Comparison of ENCODE assay signal across 13 cellular contexts in genomic region chr11:115241899-115242298, GRCh38.
"Had no signal": no experiment of that assay in that cellular context is flagged by ENCODE, and none has a peak within 500 bp of the region (broad histone marks: within the 10 kb centered on the region; RNA-seq: fewer than 3 reads in every experiment).

No MANE protein-coding gene starts in this region.

- H3K9me3 Mint-ChIP-seq: neural crest cell had no signal

- ATAC-seq: activated CD4-positive, CD25-positive, alpha-beta regulatory T cell treated with anti-CD3 and anti-CD28 coated beads, Interleukin-2, amount 50 U/mL, for 24 hours had no signal

- DNase-seq: activated gamma-delta T cell; activated T-cell treated with anti-CD3 and anti-CD28 coated beads, Interleukin-2, amount 50 U/mL, for 1 hour; aorta; hypothalamus; kidney glomerular epithelial cell; ovary; sigmoid colon; stimulated activated CD4-positive, alpha-beta T cell treated with anti-CD3 and anti-CD28 coated beads, Interleukin-12 subunit alpha, Interleukin-12 subunit beta, amount 100 ng/mL, for 4 hours; stimulated activated naive CD4-positive, alpha-beta T cell; substantia nigra; transverse colon had no signal

- H3K4me3 Mint-ChIP-seq: neural crest cell had no signal
